Comparison of ENCODE assay signal across 22 cellular contexts in the genomic region with DNA sequence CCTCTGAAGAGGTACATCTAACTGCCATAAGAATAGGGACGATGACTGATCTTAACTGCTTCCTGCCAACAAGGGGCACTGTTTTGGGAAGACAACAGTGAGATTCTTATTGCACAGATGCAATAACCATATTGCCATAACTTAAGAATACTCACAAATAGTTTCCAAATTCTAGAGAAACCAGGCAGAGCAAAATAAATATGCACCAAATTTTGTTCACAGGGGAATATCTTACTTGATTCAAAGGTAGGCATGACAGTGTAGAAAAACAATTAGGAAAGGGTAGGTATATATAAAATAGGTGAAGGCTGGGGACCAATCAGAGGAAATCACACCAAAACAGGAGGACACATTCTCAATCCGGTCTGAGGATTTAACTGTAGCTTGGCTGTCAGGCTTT. TPM values are rescaled to one million over a fixed set of nuclear protein-coding genes. Genes with fewer than 3 reads are reported as not detected.
A peak's percentile ranks its signal among the peaks of the same experiment; 100 is the strongest.
DNase-seq lines count a peak whose midpoint lies in the region; ATAC-seq and TF ChIP-seq lines count a peak whose summit lies in the region.
"Had no signal": no experiment of that assay in that cellular context is flagged by ENCODE, and none has a peak within 500 bp of the region (broad histone marks: within the 10 kb centered on the region; RNA-seq: fewer than 3 reads in every experiment).

No MANE protein-coding gene starts in this region.

- H3K9me3 ChIP-seq in HEK293 (ENCODE audit: control insufficient read depth, insufficient read depth, low read depth, low read length) = no peaks in the 10 kb centered on the region
- peaks cover 25% of the 10 kb centered on the region for H3K9me3 ChIP-seq in endodermal cell (ENCODE audit: control insufficient read depth, low read length)
- H3K9me3 ChIP-seq in trophoblast cell (ENCODE audit: insufficient read depth, low read depth, low read length) = peaks cover 16% of the 10 kb centered on the region
- H3K9me3 ChIP-seq: BE2C had no signal

- no peak overlapping the region for H2BK120ac ChIP-seq in trophoblast cell (ENCODE audit: insufficient read depth, low read length, poor library complexity)

- H3K9ac ChIP-seq in endodermal cell (ENCODE audit: extremely low read depth, low read length, poor library complexity, severe bottlenecking) (no peak overlapping the region), trophoblast cell (ENCODE audit: low read length) (no peak overlapping the region)
- H3K9ac ChIP-seq: BLaER1 had no signal

- POLR2A ChIA-PET in HEK293 (lab: Yijun Ruan, JAX) = no interaction called here

- no peak overlapping the region for H2BK5ac ChIP-seq in trophoblast cell (ENCODE audit: low read depth, low read length, poor library complexity)

- H3K23ac ChIP-seq in trophoblast cell (ENCODE audit: low read length) = no peak overlapping the region

- peaks cover 3% of the 10 kb centered on the region for H3K36me3 Mint-ChIP-seq in endodermal cell (ENCODE audit: low read depth)
- no peaks in the 10 kb centered on the region for H3K36me3 Mint-ChIP-seq in activated T-helper 17 cell treated with anti-CD3 and anti-CD28 coated beads, Interleukin-2, amount 50 U/mL, for 72 hours (ENCODE audit: low read depth)
- H3K36me3 Mint-ChIP-seq: CD14-positive monocyte; CD4-positive, CD25-positive, alpha-beta regulatory T cell had no signal

- no peak overlapping the region for H4K91ac ChIP-seq in trophoblast cell (ENCODE audit: low read depth, low read length)

- no peak overlapping the region for H2AFZ ChIP-seq in trophoblast cell (ENCODE audit: insufficient read depth, low read length, poor library complexity)

- no peaks in the 10 kb centered on the region for H3K36me3 ChIP-seq in HEK293 (ENCODE audit: control insufficient read depth in 2 of 2, insufficient read depth in 1 of 2, low read length in 2 of 2)
- no peaks in the 10 kb centered on the region for H3K36me3 ChIP-seq in endodermal cell (ENCODE audit: control insufficient read depth, insufficient read depth, low read length)
- H3K36me3 ChIP-seq in trophoblast cell (ENCODE audit: control insufficient read depth in 1 of 2, insufficient read depth in 2 of 2, low read length in 2 of 2) = no peaks in the 10 kb centered on the region
- H3K36me3 ChIP-seq: BE2C had no signal

- no peak overlapping the region for H2AK5ac ChIP-seq in trophoblast cell (ENCODE audit: low read length)

- H3K79me2 ChIP-seq in trophoblast cell (ENCODE audit: control insufficient read depth, insufficient read depth, low read length, poor library complexity) = no peaks in the 10 kb centered on the region

- H3K27ac Mint-ChIP-seq in endodermal cell = no peak overlapping the region
- no peak overlapping the region for H3K27ac Mint-ChIP-seq in activated T-helper 17 cell treated with anti-CD3 and anti-CD28 coated beads, Interleukin-2, amount 50 U/mL, for 72 hours
- H3K27ac Mint-ChIP-seq: CD14-positive monocyte; CD4-positive, alpha-beta memory T cell; CD4-positive, CD25-positive, alpha-beta regulatory T cell; CD8-positive, alpha-beta memory T cell had no signal

- ATAC-seq in activated T-helper 17 cell treated with anti-CD3 and anti-CD28 coated beads, Interleukin-2, amount 50 U/mL, for 72 hours (replicated peaks) = no peak
- ATAC-seq in HG03135 (IDR thresholded peaks at IDR 0.05; ENCODE audit: unreplicated experiment) = no peak

- no peak overlapping the region for H2BK12ac ChIP-seq in trophoblast cell (ENCODE audit: low read length)

- H3K4me3 ChIP-seq in HEK293 (ENCODE audit: low read depth, low read length) = no peak overlapping the region
- peak overlapping the region; percentile 45 for H3K4me3 ChIP-seq in endodermal cell (ENCODE audit: low read length)
- no peak overlapping the region for H3K4me3 ChIP-seq in trophoblast cell (ENCODE audit: low read depth, low read length)
- H3K4me3 ChIP-seq: BLaER1 had no signal

- peaks cover 3% of the 10 kb centered on the region for H3K27me3 Mint-ChIP-seq in endodermal cell (ENCODE audit: insufficient read depth)
- no peaks in the 10 kb centered on the region for H3K27me3 Mint-ChIP-seq in activated T-helper 17 cell treated with anti-CD3 and anti-CD28 coated beads, Interleukin-2, amount 50 U/mL, for 72 hours
- H3K27me3 Mint-ChIP-seq: CD4-positive, CD25-positive, alpha-beta regulatory T cell had no signal

- H3K4ac ChIP-seq in trophoblast cell (ENCODE audit: low read depth, low read length) = no peak overlapping the region

- no peak overlapping the region for H3K14ac ChIP-seq in trophoblast cell (ENCODE audit: low read length)

- DNase-seq in OCI-M1 (lab: John Stamatoyannopoulos, UW) (peak; percentile 2), endodermal cell (no peak), NAMALWA (ENCODE audit: low spot score) (no peak), trophoblast cell (no peak)
- DNase-seq: 8988T; ACHN; BE2C; C1 segment of cervical spinal cord; Calu3; CD4-positive, alpha-beta memory T cell; CD4-positive, CD25-positive, alpha-beta regulatory T cell; CD8-positive, alpha-beta memory T cell; COR-L47; DMS79 treated with DMSO at 0.1 percent for 48 hours; GF-D8 had no signal

- H3K4me1 Mint-ChIP-seq in endodermal cell = no peaks in the 10 kb centered on the region
- no peaks in the 10 kb centered on the region for H3K4me1 Mint-ChIP-seq in activated T-helper 17 cell treated with anti-CD3 and anti-CD28 coated beads, Interleukin-2, amount 50 U/mL, for 72 hours
- H3K4me1 Mint-ChIP-seq: CD14-positive monocyte; CD4-positive, alpha-beta memory T cell; CD4-positive, CD25-positive, alpha-beta regulatory T cell; CD8-positive, alpha-beta memory T cell had no signal

- no peaks in the 10 kb centered on the region for H3K79me1 ChIP-seq in trophoblast cell (ENCODE audit: low read length)

- H4K8ac ChIP-seq in trophoblast cell (ENCODE audit: low read depth, low read length) = no peak overlapping the region

- TF ChIP-seq CTCF in HEK293 (tag by site-specific recombination; IDR thresholded peaks at IDR 0.05) = no peak
- no peak for TF ChIP-seq CTCF in endodermal cell (conservative IDR thresholded peaks at IDR 0.05)

- no peak overlapping the region for H3K4me2 ChIP-seq in trophoblast cell (ENCODE audit: low read length)
- H3K4me2 ChIP-seq: BLaER1 had no signal

- H4K12ac ChIP-seq in trophoblast cell (ENCODE audit: low read depth, low read length) = no peak overlapping the region

- no peaks in the 10 kb centered on the region for H3K27me3 ChIP-seq in endodermal cell (ENCODE audit: control insufficient read depth, insufficient read depth, low read length, poor library complexity, severe bottlenecking)
- H3K27me3 ChIP-seq in trophoblast cell (ENCODE audit: insufficient read depth, low read length) = no peaks in the 10 kb centered on the region
- H3K27me3 ChIP-seq: BE2C, BLaER1 had no signal

- H3K27ac ChIP-seq in HEK293 (ENCODE audit: extremely low read depth, low read depth, low read length) (no peak overlapping the region), endodermal cell (ENCODE audit: low read depth, low read length) (no peak overlapping the region), trophoblast cell (ENCODE audit: low read depth, low read length) (no peak overlapping the region)
- H3K27ac ChIP-seq: BLaER1 had no signal

- peaks cover 45% of the 10 kb centered on the region for H3K9me3 Mint-ChIP-seq in endodermal cell
- peaks cover 14% of the 10 kb centered on the region for H3K9me3 Mint-ChIP-seq in activated T-helper 17 cell treated with anti-CD3 and anti-CD28 coated beads, Interleukin-2, amount 50 U/mL, for 72 hours

- H3K4me1 ChIP-seq in HEK293 (ENCODE audit: control insufficient read depth, insufficient read depth, low read length) (no peaks in the 10 kb centered on the region), endodermal cell (ENCODE audit: control insufficient read depth, insufficient read depth, low read length) (no peaks in the 10 kb centered on the region), trophoblast cell (ENCODE audit: control insufficient read depth in 1 of 2, insufficient read depth in 2 of 2, low read length in 2 of 2) (no peaks in the 10 kb centered on the region)
- H3K4me1 ChIP-seq: BE2C had no signal

- H3K4me3 Mint-ChIP-seq in endodermal cell = no peak overlapping the region
- no peak overlapping the region for H3K4me3 Mint-ChIP-seq in activated T-helper 17 cell treated with anti-CD3 and anti-CD28 coated beads, Interleukin-2, amount 50 U/mL, for 72 hours
- H3K4me3 Mint-ChIP-seq: CD14-positive monocyte; CD4-positive, alpha-beta memory T cell; CD4-positive, CD25-positive, alpha-beta regulatory T cell; CD8-positive, alpha-beta memory T cell had no signal

- 86 to 97% methylated on average over 2 of the region's 2 CpGs for WGBS in endodermal cell (ENCODE audit: insufficient coverage in 1 of 2, insufficient read length in 1 of 2), 2 experiments
- no CpG with 5 or more reads among the region's 2 CpGs for WGBS in trophoblast cell (ENCODE audit: extremely low coverage, insufficient coverage, insufficient read length)

- H3K18ac ChIP-seq in trophoblast cell (ENCODE audit: low read length) = no peak overlapping the region

- CTCF ChIA-PET in HEK293 (lab: Yijun Ruan, JAX) = no interaction called here

TF ChIP-seq in HEK293, 187 proteins besides CTCF, POLR2A, EP300 and RAD21:
- TF ChIP-seq HOXD13 (CRISPR knock-in tag; IDR thresholded peaks at IDR 0.05; ENCODE audit: borderline replicate concordance) = no peak
- TF ChIP-seq ZNF274 (IDR thresholded peaks at IDR 0.05; ENCODE audit: low read length) = no peak
- no peak for TF ChIP-seq ZNF274 (tag by site-specific recombination; IDR thresholded peaks at IDR 0.05; ENCODE audit: borderline replicate concordance)
- TF ChIP-seq ZNF623 (tag by site-specific recombination; IDR thresholded peaks at IDR 0.05) = no peak
- TF ChIP-seq ZIC2 (tag by site-specific recombination; IDR thresholded peaks at IDR 0.05) = no peak
- TF ChIP-seq ZNF292 (tag by site-specific recombination; IDR thresholded peaks at IDR 0.05; ENCODE audit: borderline replicate concordance, low read depth) = no peak
- peak; percentile 94 for TF ChIP-seq SETDB1 (IDR thresholded peaks at IDR 0.05; ENCODE audit: insufficient read length, low read length)
- no peak for TF ChIP-seq ZNF560 (tag by site-specific recombination; IDR thresholded peaks at IDR 0.05; ENCODE audit: borderline replicate concordance)
- TF ChIP-seq ZNF133 (tag by site-specific recombination; IDR thresholded peaks at IDR 0.05) = no peak
- TF ChIP-seq ZFHX2 (tag by site-specific recombination; conservative IDR thresholded peaks at IDR 0.05) = no peak
TF ChIP-seq in HEK293: peak in this region for 1.

RNA-seq across cellular contexts. Expression of gene CST7, which starts 49.9 kb away (rescaled TPM):
- not detected for total RNA-seq in endodermal cell
- not detected for polyA plus RNA-seq in endodermal cell (2013, experiment 1 of 2)
- not detected for polyA plus RNA-seq in endodermal cell (2013, experiment 2 of 2)
- total RNA-seq in activated T-helper 17 cell treated with anti-CD3 and anti-CD28 coated beads, Interleukin-2, amount 50 U/mL, for 72 hours = 10 to 100 TPM; 38.2 to 41.7 TPM
- 0.74 and 0.86 TPM in 2 replicates for polyA plus RNA-seq in trophoblast cell (2013)
- total RNA-seq: A673, Calu3 had no signal
- polyA plus RNA-seq: AG04450 had no signal

Comparison
In these comparisons a context has a peak if more than half of its experiments do, and no peak if none do; other contexts are left out.
1. RNA of gene CST7, which starts 49.9 kb away (total RNA-seq): 38.2 to 41.7 TPM in activated T-helper 17 cell treated with anti-CD3 and anti-CD28 coated beads, Interleukin-2, amount 50 U/mL, for 72 hours; not detected in endodermal cell; every median in the first group is over 10 times any median in the second.